11 cellular contexts compared by ENCODE assay signal in genomic region chr21:43842742-43843141, GRCh38.
A peak's percentile ranks its signal among the peaks of the same experiment; 100 is the strongest.
DNase-seq lines count a peak whose midpoint lies in the region; ATAC-seq and TF ChIP-seq lines count a peak whose summit lies in the region.
"Had no signal": no experiment of that assay in that cellular context is flagged by ENCODE, and none has a peak within 500 bp of the region (broad histone marks: within the 10 kb centered on the region; RNA-seq: fewer than 3 reads in every experiment).

No MANE protein-coding gene starts in this region.

- POLR2A ChIA-PET in GM10248 (lab: Yijun Ruan, JAX), result interaction anchor here (0.8 to 0.9 kb wide), 2 partner anchors 8 to 10 kb away, joined by 3 to 4 read pairs; no protein-coding TSS in a partner anchor

- peaks cover 4% of the 10 kb centered on the region for H3K9me3 Mint-ChIP-seq in activated naive CD8-positive, alpha-beta T cell treated with anti-CD3 and anti-CD28 coated beads, Interleukin-2, amount 50 U/mL, for 24 hours
- H3K9me3 Mint-ChIP-seq: immature natural killer cell had no signal

- peaks cover 8% of the 10 kb centered on the region for H3K27me3 ChIP-seq in ACC112 (ENCODE audit: insufficient read depth, low read length)

- peak; percentile 43 for ATAC-seq in activated naive CD8-positive, alpha-beta T cell treated with anti-CD3 and anti-CD28 coated beads, Interleukin-2, amount 50 U/mL, for 24 hours
- ATAC-seq in HG02884 (IDR thresholded peaks at IDR 0.05; ENCODE audit: unreplicated experiment), result no peak

- no peak overlapping the region for H3K27ac ChIP-seq in ACC112 (ENCODE audit: low read depth, low read length)
- H3K27ac ChIP-seq: coronary artery had no signal

- H3K79me2 ChIP-seq in ACC112 (ENCODE audit: control insufficient read depth, insufficient read depth, low read length, unreplicated experiment), result no peaks in the 10 kb centered on the region

- H2AFZ ChIP-seq in ACC112 (ENCODE audit: low read length, unreplicated experiment), result peak overlapping the region; percentile 94

- H3K4me1 Mint-ChIP-seq in activated naive CD8-positive, alpha-beta T cell treated with anti-CD3 and anti-CD28 coated beads, Interleukin-2, amount 50 U/mL, for 24 hours, result peaks cover 7% of the 10 kb centered on the region

- no peaks in the 10 kb centered on the region for H3K36me3 Mint-ChIP-seq in activated naive CD8-positive, alpha-beta T cell treated with anti-CD3 and anti-CD28 coated beads, Interleukin-2, amount 50 U/mL, for 24 hours (ENCODE audit: low read depth)
- H3K36me3 Mint-ChIP-seq: immature natural killer cell had no signal

- CTCF ChIA-PET in GM10248 (lab: Yijun Ruan, JAX), result interaction anchor here (1.6 kb wide), 1 partner anchor 18 kb away, joined by 3 read pairs; no protein-coding TSS in a partner anchor

- TF ChIP-seq CTCF in GM10248 (IDR thresholded peaks at IDR 0.05; ENCODE audit: control extremely low read depth, extremely low read depth, low read depth, missing control alignments), result no peak

- peak overlapping the region; percentile 24 for H3K27ac Mint-ChIP-seq in activated naive CD8-positive, alpha-beta T cell treated with anti-CD3 and anti-CD28 coated beads, Interleukin-2, amount 50 U/mL, for 24 hours

- no peaks in the 10 kb centered on the region for H3K36me3 ChIP-seq in ACC112 (ENCODE audit: insufficient read depth, low read length)

- peak; percentile 54 for DNase-seq in GM10248 (ENCODE audit: extremely low spot score)
- DNase-seq in RPMI8226, result peak; percentile 44
- no peak for DNase-seq in activated naive CD8-positive, alpha-beta T cell treated with anti-CD3 and anti-CD28 coated beads, Interleukin-2, amount 50 U/mL, for 24 hours
- no peak for DNase-seq in amniotic stem cell (lab: John Stamatoyannopoulos, UW)
- DNase-seq in stimulated activated CD4-positive, alpha-beta T cell treated with anti-CD3 and anti-CD28 coated beads, Interleukin-4, amount 100 ng/mL, for 24 hours, result no peak
- DNase-seq in NCI-H146 (lab: John Stamatoyannopoulos, UW), result no peak
- DNase-seq: immature natural killer cell, NCI-H2227 treated with DMSO at 0.1 percent for 48 hours had no signal

- H3K27me3 Mint-ChIP-seq in activated naive CD8-positive, alpha-beta T cell treated with anti-CD3 and anti-CD28 coated beads, Interleukin-2, amount 50 U/mL, for 24 hours, result peaks cover 2% of the 10 kb centered on the region

- H3K4me3 Mint-ChIP-seq in activated naive CD8-positive, alpha-beta T cell treated with anti-CD3 and anti-CD28 coated beads, Interleukin-2, amount 50 U/mL, for 24 hours, result peak overlapping the region; percentile 7

- H3K4me1 ChIP-seq in ACC112 (ENCODE audit: control insufficient read depth, insufficient read depth, low read length, unreplicated experiment), result no peaks in the 10 kb centered on the region

- peak overlapping the region; percentile 43; the same call in 1 of the 2 replicates for H3K4me3 ChIP-seq in ACC112 (ENCODE audit: low read depth, low read length)
- H3K4me3 ChIP-seq: coronary artery had no signal

Comparison
In these comparisons a context has a peak if more than half of its experiments do, and no peak if none do; other contexts are left out.
1. DNase-seq: peak in GM10248 (single experiment) and RPMI8226 (single experiment); none in activated naive CD8-positive, alpha-beta T cell treated with anti-CD3 and anti-CD28 coated beads, Interleukin-2, amount 50 U/mL, for 24 hours (single experiment), amniotic stem cell (single experiment), stimulated activated CD4-positive, alpha-beta T cell treated with anti-CD3 and anti-CD28 coated beads, Interleukin-4, amount 100 ng/mL, for 24 hours (single experiment) and NCI-H146 (single experiment).